1 cellular context compared by ENCODE assay signal in the genomic region with DNA sequence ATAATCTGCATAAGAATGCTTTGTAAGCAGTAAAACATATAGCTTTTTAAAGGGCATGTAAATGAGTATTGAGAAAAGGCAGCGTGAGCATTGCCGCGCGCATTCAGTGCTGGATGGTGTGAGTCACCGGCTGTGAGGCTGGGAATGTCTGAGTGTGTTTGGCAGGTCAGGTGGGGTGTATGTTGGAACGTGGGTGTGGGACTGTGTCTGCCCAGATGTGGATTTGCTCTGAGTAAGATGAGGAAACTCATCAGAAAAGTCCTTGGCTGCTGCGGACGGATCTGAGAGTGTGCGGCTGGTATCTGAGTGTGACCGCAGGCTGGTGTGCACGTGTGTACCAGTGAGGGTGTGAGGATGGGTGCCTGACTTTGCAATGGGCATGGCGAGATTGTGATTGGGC.
TF ChIP-seq lines count a peak whose summit lies in the region.

No MANE protein-coding gene starts in this region.

TF ChIP-seq in GM23338, 12 proteins besides CTCF, POLR2A, EP300 and RAD21:
- TF ChIP-seq, protein P1, sequence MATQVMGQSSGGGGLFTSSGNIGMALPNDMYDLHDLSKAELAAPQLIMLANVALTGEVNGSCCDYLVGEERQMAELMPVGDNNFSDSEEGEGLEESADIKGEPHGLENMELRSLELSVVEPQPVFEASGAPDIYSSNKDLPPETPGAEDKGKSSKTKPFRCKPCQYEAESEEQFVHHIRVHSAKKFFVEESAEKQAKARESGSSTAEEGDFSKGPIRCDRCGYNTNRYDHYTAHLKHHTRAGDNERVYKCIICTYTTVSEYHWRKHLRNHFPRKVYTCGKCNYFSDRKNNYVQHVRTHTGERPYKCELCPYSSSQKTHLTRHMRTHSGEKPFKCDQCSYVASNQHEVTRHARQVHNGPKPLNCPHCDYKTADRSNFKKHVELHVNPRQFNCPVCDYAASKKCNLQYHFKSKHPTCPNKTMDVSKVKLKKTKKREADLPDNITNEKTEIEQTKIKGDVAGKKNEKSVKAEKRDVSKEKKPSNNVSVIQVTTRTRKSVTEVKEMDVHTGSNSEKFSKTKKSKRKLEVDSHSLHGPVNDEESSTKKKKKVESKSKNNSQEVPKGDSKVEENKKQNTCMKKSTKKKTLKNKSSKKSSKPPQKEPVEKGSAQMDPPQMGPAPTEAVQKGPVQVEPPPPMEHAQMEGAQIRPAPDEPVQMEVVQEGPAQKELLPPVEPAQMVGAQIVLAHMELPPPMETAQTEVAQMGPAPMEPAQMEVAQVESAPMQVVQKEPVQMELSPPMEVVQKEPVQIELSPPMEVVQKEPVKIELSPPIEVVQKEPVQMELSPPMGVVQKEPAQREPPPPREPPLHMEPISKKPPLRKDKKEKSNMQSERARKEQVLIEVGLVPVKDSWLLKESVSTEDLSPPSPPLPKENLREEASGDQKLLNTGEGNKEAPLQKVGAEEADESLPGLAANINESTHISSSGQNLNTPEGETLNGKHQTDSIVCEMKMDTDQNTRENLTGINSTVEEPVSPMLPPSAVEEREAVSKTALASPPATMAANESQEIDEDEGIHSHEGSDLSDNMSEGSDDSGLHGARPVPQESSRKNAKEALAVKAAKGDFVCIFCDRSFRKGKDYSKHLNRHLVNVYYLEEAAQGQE (IDR thresholded peaks at IDR 0.05; ENCODE audit: unreplicated experiment) = no peak
- TF ChIP-seq ZNF331 (CRISPR knock-in tag; IDR thresholded peaks at IDR 0.05; ENCODE audit: low read depth) (no peak), EZH2phosphoT487 (IDR thresholded peaks at IDR 0.05; ENCODE audit: unreplicated experiment) (no peak), NANOG (IDR thresholded peaks at IDR 0.05; ENCODE audit: borderline replicate concordance) (no peak), ZNF114 (CRISPR knock-in tag; IDR thresholded peaks at IDR 0.05) (no peak), EZH2 (IDR thresholded peaks at IDR 0.05; ENCODE audit: low read depth, unreplicated experiment) (no peak), CREB1 (CRISPR knock-in tag; IDR thresholded peaks at IDR 0.05; ENCODE audit: low read depth) (no peak), JUNB (IDR thresholded peaks at IDR 0.05; ENCODE audit: unreplicated experiment) (no peak), POLR2AphosphoS5 (IDR thresholded peaks at IDR 0.05; ENCODE audit: low read depth) (no peak), STAT1 (IDR thresholded peaks at IDR 0.05; ENCODE audit: unreplicated experiment) (no peak)
- TF ChIP-seq, protein P2, sequence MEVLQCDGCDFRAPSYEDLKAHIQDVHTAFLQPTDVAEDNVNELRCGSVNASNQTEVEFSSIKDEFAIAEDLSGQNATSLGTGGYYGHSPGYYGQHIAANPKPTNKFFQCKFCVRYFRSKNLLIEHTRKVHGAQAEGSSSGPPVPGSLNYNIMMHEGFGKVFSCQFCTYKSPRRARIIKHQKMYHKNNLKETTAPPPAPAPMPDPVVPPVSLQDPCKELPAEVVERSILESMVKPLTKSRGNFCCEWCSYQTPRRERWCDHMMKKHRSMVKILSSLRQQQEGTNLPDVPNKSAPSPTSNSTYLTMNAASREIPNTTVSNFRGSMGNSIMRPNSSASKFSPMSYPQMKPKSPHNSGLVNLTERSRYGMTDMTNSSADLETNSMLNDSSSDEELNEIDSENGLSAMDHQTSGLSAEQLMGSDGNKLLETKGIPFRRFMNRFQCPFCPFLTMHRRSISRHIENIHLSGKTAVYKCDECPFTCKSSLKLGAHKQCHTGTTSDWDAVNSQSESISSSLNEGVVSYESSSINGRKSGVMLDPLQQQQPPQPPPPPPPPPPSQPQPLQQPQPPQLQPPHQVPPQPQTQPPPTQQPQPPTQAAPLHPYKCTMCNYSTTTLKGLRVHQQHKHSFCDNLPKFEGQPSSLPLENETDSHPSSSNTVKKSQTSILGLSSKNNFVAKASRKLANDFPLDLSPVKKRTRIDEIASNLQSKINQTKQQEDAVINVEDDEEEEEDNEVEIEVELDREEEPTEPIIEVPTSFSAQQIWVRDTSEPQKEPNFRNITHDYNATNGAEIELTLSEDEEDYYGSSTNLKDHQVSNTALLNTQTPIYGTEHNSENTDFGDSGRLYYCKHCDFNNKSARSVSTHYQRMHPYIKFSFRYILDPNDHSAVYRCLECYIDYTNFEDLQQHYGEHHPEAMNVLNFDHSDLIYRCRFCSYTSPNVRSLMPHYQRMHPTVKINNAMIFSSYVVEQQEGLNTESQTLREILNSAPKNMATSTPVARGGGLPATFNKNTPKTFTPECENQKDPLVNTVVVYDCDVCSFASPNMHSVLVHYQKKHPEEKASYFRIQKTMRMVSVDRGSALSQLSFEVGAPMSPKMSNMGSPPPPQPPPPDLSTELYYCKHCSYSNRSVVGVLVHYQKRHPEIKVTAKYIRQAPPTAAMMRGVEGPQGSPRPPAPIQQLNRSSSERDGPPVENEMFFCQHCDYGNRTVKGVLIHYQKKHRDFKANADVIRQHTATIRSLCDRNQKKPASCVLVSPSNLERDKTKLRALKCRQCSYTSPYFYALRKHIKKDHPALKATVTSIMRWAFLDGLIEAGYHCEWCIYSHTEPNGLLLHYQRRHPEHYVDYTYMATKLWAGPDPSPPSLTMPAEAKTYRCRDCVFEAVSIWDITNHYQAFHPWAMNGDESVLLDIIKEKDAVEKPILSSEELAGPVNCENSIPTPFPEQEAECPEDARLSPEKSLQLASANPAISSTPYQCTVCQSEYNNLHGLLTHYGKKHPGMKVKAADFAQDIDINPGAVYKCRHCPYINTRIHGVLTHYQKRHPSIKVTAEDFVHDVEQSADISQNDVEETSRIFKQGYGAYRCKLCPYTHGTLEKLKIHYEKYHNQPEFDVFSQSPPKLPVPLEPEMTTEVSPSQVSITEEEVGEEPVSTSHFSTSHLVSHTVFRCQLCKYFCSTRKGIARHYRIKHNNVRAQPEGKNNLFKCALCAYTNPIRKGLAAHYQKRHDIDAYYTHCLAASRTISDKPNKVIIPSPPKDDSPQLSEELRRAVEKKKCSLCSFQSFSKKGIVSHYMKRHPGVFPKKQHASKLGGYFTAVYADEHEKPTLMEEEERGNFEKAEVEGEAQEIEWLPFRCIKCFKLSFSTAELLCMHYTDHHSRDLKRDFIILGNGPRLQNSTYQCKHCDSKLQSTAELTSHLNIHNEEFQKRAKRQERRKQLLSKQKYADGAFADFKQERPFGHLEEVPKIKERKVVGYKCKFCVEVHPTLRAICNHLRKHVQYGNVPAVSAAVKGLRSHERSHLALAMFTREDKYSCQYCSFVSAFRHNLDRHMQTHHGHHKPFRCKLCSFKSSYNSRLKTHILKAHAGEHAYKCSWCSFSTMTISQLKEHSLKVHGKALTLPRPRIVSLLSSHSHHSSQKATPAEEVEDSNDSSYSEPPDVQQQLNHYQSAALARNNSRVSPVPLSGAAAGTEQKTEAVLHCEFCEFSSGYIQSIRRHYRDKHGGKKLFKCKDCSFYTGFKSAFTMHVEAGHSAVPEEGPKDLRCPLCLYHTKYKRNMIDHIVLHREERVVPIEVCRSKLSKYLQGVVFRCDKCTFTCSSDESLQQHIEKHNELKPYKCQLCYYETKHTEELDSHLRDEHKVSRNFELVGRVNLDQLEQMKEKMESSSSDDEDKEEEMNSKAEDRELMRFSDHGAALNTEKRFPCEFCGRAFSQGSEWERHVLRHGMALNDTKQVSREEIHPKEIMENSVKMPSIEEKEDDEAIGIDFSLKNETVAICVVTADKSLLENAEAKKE (CRISPR knock-in tag; IDR thresholded peaks at IDR 0.05) = no peak
- TF ChIP-seq, protein P3, sequence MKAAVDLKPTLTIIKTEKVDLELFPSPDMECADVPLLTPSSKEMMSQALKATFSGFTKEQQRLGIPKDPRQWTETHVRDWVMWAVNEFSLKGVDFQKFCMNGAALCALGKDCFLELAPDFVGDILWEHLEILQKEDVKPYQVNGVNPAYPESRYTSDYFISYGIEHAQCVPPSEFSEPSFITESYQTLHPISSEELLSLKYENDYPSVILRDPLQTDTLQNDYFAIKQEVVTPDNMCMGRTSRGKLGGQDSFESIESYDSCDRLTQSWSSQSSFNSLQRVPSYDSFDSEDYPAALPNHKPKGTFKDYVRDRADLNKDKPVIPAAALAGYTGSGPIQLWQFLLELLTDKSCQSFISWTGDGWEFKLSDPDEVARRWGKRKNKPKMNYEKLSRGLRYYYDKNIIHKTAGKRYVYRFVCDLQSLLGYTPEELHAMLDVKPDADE (IDR thresholded peaks at IDR 0.05) = no peak
